In genomic region chr6:125363010-125363359, GRCh38 we compare ENCODE assay signal across 9 cellular contexts.
DNase-seq lines count a peak whose midpoint lies in the region; ATAC-seq, FAIRE-seq and TF ChIP-seq lines count a peak whose summit lies in the region.
"Had no signal": no experiment of that assay in that cellular context is flagged by ENCODE, and none has a peak within 500 bp of the region (broad histone marks: within the 10 kb centered on the region; RNA-seq: fewer than 3 reads in every experiment).

No MANE protein-coding gene starts in this region.

- no peaks in the 10 kb centered on the region for H3K27me3 ChIP-seq in breast epithelium
- H3K27me3 ChIP-seq in layer of hippocampus (ENCODE audit: control insufficient read depth, insufficient read depth, low read length) = no peaks in the 10 kb centered on the region

- no peak for ATAC-seq in activated CD8-positive, alpha-beta memory T cell treated with anti-CD3 and anti-CD28 coated beads, Interleukin-2, amount 10 ng/mL, durations not matched to agents 7 days and 5 days
- no peak for ATAC-seq in GM18517 (IDR thresholded peaks at IDR 0.05; ENCODE audit: unreplicated experiment)
- no peak for ATAC-seq in activated T-cell treated with anti-CD3 and anti-CD28 coated beads, Interleukin-2, amount 50 U/mL, for 4 hours
- ATAC-seq: HCT116 had no signal

- H3K36me3 ChIP-seq in breast epithelium = no peaks in the 10 kb centered on the region

- H3K27ac Mint-ChIP-seq in activated CD8-positive, alpha-beta memory T cell treated with anti-CD3 and anti-CD28 coated beads, Interleukin-2, amount 10 ng/mL, durations not matched to agents 7 days and 5 days = no peak overlapping the region

- intact Hi-C loops in breast epithelium (cut with DNase I; ENCODE audit: low total_unique reads) = no loop called here

- peaks cover 3% of the 10 kb centered on the region for H3K36me3 Mint-ChIP-seq in activated CD8-positive, alpha-beta memory T cell treated with anti-CD3 and anti-CD28 coated beads, Interleukin-2, amount 10 ng/mL, durations not matched to agents 7 days and 5 days
- H3K36me3 Mint-ChIP-seq in activated T-cell treated with anti-CD3 and anti-CD28 coated beads, Interleukin-2, amount 50 U/mL, for 4 hours (ENCODE audit: insufficient read depth) = no peaks in the 10 kb centered on the region

- peaks cover 56% of the 10 kb centered on the region for H3K27me3 Mint-ChIP-seq in activated CD8-positive, alpha-beta memory T cell treated with anti-CD3 and anti-CD28 coated beads, Interleukin-2, amount 10 ng/mL, durations not matched to agents 7 days and 5 days
- H3K27me3 Mint-ChIP-seq in activated T-cell treated with anti-CD3 and anti-CD28 coated beads, Interleukin-2, amount 50 U/mL, for 4 hours (ENCODE audit: low read depth) = peaks cover 52% of the 10 kb centered on the region

- H3K4me3 Mint-ChIP-seq in activated CD8-positive, alpha-beta memory T cell treated with anti-CD3 and anti-CD28 coated beads, Interleukin-2, amount 10 ng/mL, durations not matched to agents 7 days and 5 days = no peak overlapping the region
- H3K4me3 Mint-ChIP-seq in activated T-cell treated with anti-CD3 and anti-CD28 coated beads, Interleukin-2, amount 50 U/mL, for 4 hours = no peak overlapping the region

- peaks cover 0 to 11% of the 10 kb centered on the region in 2 donors for H3K4me1 ChIP-seq in breast epithelium

- no peak for TF ChIP-seq CTCF in breast epithelium (IDR thresholded peaks at IDR 0.05)

- TF ChIP-seq POLR2A in breast epithelium (IDR thresholded peaks at IDR 0.05) = no peak

- FAIRE-seq in HTR-8/SVneo (lab: Jason Lieb, UNC) = no peak

- no peaks in the 10 kb centered on the region for H3K9me3 ChIP-seq in breast epithelium

- DNase-seq in HTR-8/SVneo (ENCODE audit: insufficient read length, low spot score) (peak; percentile 32), breast epithelium (ENCODE audit: low spot score in 2 of 2) (peak in 1 of 2 donors; percentile 34), HUDEP-2 (lab: John Stamatoyannopoulos, UW; ENCODE audit: unreplicated experiment in 76 of 76) (no peak)
- DNase-seq in activated CD8-positive, alpha-beta memory T cell treated with anti-CD3 and anti-CD28 coated beads, Interleukin-2, amount 10 ng/mL, durations not matched to agents 7 days and 5 days = no peak
- no peak for DNase-seq in activated T-cell treated with anti-CD3 and anti-CD28 coated beads, Interleukin-2, amount 50 U/mL, for 4 hours

- H3K27ac ChIP-seq in breast epithelium (peak overlapping the region; percentile 88 to 89), layer of hippocampus (ENCODE audit: low read depth, low read length) (peak overlapping the region; percentile 8), temporal lobe (ENCODE audit: low read depth, low read length) (peak overlapping the region; percentile 5)

- H3K4me3 ChIP-seq in breast epithelium = peak overlapping the region; percentile 46 to 72 (median 54)

- CTCF ChIA-PET in activated CD8-positive, alpha-beta memory T cell treated with anti-CD3 and anti-CD28 coated beads, Interleukin-2, amount 10 ng/mL, durations not matched to agents 7 days and 5 days (lab: Charles Lee) = no interaction called here

- no peaks in the 10 kb centered on the region for H3K9me3 Mint-ChIP-seq in activated CD8-positive, alpha-beta memory T cell treated with anti-CD3 and anti-CD28 coated beads, Interleukin-2, amount 10 ng/mL, durations not matched to agents 7 days and 5 days (ENCODE audit: low read depth)
- no peaks in the 10 kb centered on the region for H3K9me3 Mint-ChIP-seq in activated T-cell treated with anti-CD3 and anti-CD28 coated beads, Interleukin-2, amount 50 U/mL, for 4 hours

- H3K4me1 Mint-ChIP-seq in activated CD8-positive, alpha-beta memory T cell treated with anti-CD3 and anti-CD28 coated beads, Interleukin-2, amount 10 ng/mL, durations not matched to agents 7 days and 5 days = no peaks in the 10 kb centered on the region
- peaks cover 8% of the 10 kb centered on the region for H3K4me1 Mint-ChIP-seq in activated T-cell treated with anti-CD3 and anti-CD28 coated beads, Interleukin-2, amount 50 U/mL, for 4 hours (ENCODE audit: low read depth)

Comparison
In these comparisons a context has a peak if more than half of its experiments do, and no peak if none do; other contexts are left out.
1. H3K27ac ChIP-seq: peak in every context shown above with its lines; median percentile 88 in breast epithelium; 8 in layer of hippocampus; 5 in temporal lobe.